In genomic region chr14:88868558-88869159, GRCh38 we compare ENCODE assay signal across 9 cellular contexts. TPM values are rescaled to one million over a fixed set of nuclear protein-coding genes. Genes with fewer than 3 reads are reported as not detected.
DNase-seq lines count a peak whose midpoint lies in the region; ATAC-seq and TF ChIP-seq lines count a peak whose summit lies in the region.
"Had no signal": no experiment of that assay in that cellular context is flagged by ENCODE, and none has a peak within 500 bp of the region (broad histone marks: within the 10 kb centered on the region; RNA-seq: fewer than 3 reads in every experiment).

No MANE protein-coding gene starts in this region.

- H3K36me3 ChIP-seq in KMS-11 (ENCODE audit: insufficient read depth) (no peaks in the 10 kb centered on the region), left lung (peaks cover 0 to 19% of the 10 kb centered on the region in 2 donors)

- H3K4me1 Mint-ChIP-seq in natural killer cell = no peaks in the 10 kb centered on the region

- H3K79me2 ChIP-seq in KMS-11 (ENCODE audit: insufficient read depth, low read depth) = no peaks in the 10 kb centered on the region

- H3K4me1 ChIP-seq in KMS-11 (ENCODE audit: low read depth, poor library complexity, severe bottlenecking) (no peaks in the 10 kb centered on the region), left lung (no peaks in the 10 kb centered on the region)

- H3K27ac ChIP-seq in KMS-11 (no peak overlapping the region), left lung (no peak overlapping the region)

- H3K9me3 ChIP-seq in left lung = no peaks in the 10 kb centered on the region

- ATAC-seq in left lung (peak; percentile 60), GM19035 (IDR thresholded peaks at IDR 0.05; ENCODE audit: unreplicated experiment) (no peak), natural killer cell (no peak), GM19324 (IDR thresholded peaks at IDR 0.05; ENCODE audit: low FRiP score, unreplicated experiment) (no peak)
- ATAC-seq: naive thymus-derived CD8-positive, alpha-beta T cell had no signal

- H3K4me3 ChIP-seq in KMS-11 (IDR thresholded peaks at IDR 0.05; ENCODE audit: insufficient read depth, low read depth, low read length) (no peak overlapping the region), left lung (no peak overlapping the region)

- no peak overlapping the region for H2AFZ ChIP-seq in KMS-11 (ENCODE audit: low read depth)

- no peak overlapping the region for H3K9ac ChIP-seq in KMS-11

- no peak overlapping the region for H3K4me3 Mint-ChIP-seq in natural killer cell
- H3K4me3 Mint-ChIP-seq: naive thymus-derived CD8-positive, alpha-beta T cell had no signal

- H3K27me3 ChIP-seq in KMS-11 (ENCODE audit: insufficient read depth, low read depth) = no peaks in the 10 kb centered on the region
- H3K27me3 ChIP-seq in left lung = no peaks in the 10 kb centered on the region

- TF ChIP-seq CTCF in GM12873 (IDR thresholded peaks at IDR 0.05; ENCODE audit: insufficient read depth, low read depth, low read length, missing control alignments) = peak; percentile 48
- TF ChIP-seq CTCF in KMS-11 (conservative IDR thresholded peaks at IDR 0.05; ENCODE audit: low read depth, low read length) = 0 out of 2 replicates have a peak, but pooled peaks have one; percentile 15
- no peak for TF ChIP-seq CTCF in left lung (IDR thresholded peaks at IDR 0.05)
- TF ChIP-seq CTCF in natural killer cell (IDR thresholded peaks at IDR 0.05) = no peak

- H4K20me1 ChIP-seq in KMS-11 (ENCODE audit: insufficient read depth) = no peaks in the 10 kb centered on the region

- H3K9me3 Mint-ChIP-seq in natural killer cell = no peaks in the 10 kb centered on the region
- H3K9me3 Mint-ChIP-seq: naive thymus-derived CD8-positive, alpha-beta T cell had no signal

- intact Hi-C loops in left lung (cut with DNase I) (no loop called here), natural killer cell (cut with micrococcal nuclease) (loop anchor here (5.0 kb wide), 1 partner anchor 201 kb away; no protein-coding TSS in a partner anchor)

- H3K4me2 ChIP-seq in KMS-11 = no peak overlapping the region

- H3K27me3 Mint-ChIP-seq in natural killer cell (ENCODE audit: low read depth in 2 of 2) = peaks cover 0 to 4% of the 10 kb centered on the region in 2 donors
- H3K27me3 Mint-ChIP-seq: naive thymus-derived CD8-positive, alpha-beta T cell had no signal

- H3K27ac Mint-ChIP-seq in natural killer cell = no peak overlapping the region

- no peaks in the 10 kb centered on the region for H3K36me3 Mint-ChIP-seq in natural killer cell

- DNase-seq in SW480 (ENCODE audit: low spot score) (peak; percentile 57), left lung (no peak), NCI-H1048 (lab: John Stamatoyannopoulos, UW) (no peak), natural killer cell (no peak)

RNA-seq across cellular contexts. Expression of gene TTC8, which starts 44.2 kb away (rescaled TPM):
- total RNA-seq in left lung (10 to 100 TPM; 17.3 to 17.5 TPM), natural killer cell (1 to 10 TPM; 1.3 to 2.4 (median 1.9) TPM)

Comparison
In these comparisons a context has a peak if more than half of its experiments do, and no peak if none do; other contexts are left out.
1. CTCF ChIP-seq: peak in GM12873 (single experiment) and KMS-11 (single experiment); none in left lung (0 of 2) and natural killer cell (single experiment).
2. RNA of gene TTC8, which starts 44.2 kb away (total RNA-seq): 17.3 to 17.5 TPM in left lung; 1.3 to 2.4 TPM in natural killer cell; every median in the first group is over 4 times any median in the second.